In genomic region chr16:74998481-74999207, GRCh38 we compare ENCODE assay signal across 8 cellular contexts. TPM values are rescaled to one million over a fixed set of nuclear protein-coding genes. Genes with fewer than 3 reads are reported as not detected.
DNase-seq lines count a peak whose midpoint lies in the region; ATAC-seq and TF ChIP-seq lines count a peak whose summit lies in the region.

Gene ZNRF1 (plus strand): TSS chr16:74999024. CDS start chr16:74999672, 648 bp downstream.

- H3K9me3 Mint-ChIP-seq in activated T-helper 17 cell treated with anti-CD3 and anti-CD28 coated beads, Interleukin-2, amount 50 U/mL, for 72 hours: no peaks in the 10 kb centered on the region
- H3K9me3 Mint-ChIP-seq in nephron: no peaks in the 10 kb centered on the region
- H3K9me3 Mint-ChIP-seq in stimulated activated naive CD8-positive, alpha-beta T cell treated with anti-CD3 and anti-CD28 coated beads, Interleukin-15, Interleukin-2, amounts not matched to agents 100 ng/mL and 50 ng/mL, for 24 hours: no peaks in the 10 kb centered on the region

- H3K27ac Mint-ChIP-seq in activated T-helper 17 cell treated with anti-CD3 and anti-CD28 coated beads, Interleukin-2, amount 50 U/mL, for 72 hours: peak within 1 kb of the TSS; percentile 84
- peak within 1 kb of the TSS; percentile 89 to 95 (median 91) for H3K27ac Mint-ChIP-seq in nephron
- H3K27ac Mint-ChIP-seq in stimulated activated naive CD8-positive, alpha-beta T cell treated with anti-CD3 and anti-CD28 coated beads, Interleukin-15, Interleukin-2, amounts not matched to agents 100 ng/mL and 50 ng/mL, for 24 hours: peak within 1 kb of the TSS; percentile 72

- peak; percentile 61 for ATAC-seq in GM21360 (IDR thresholded peaks at IDR 0.05; ENCODE audit: unreplicated experiment)
- ATAC-seq in activated T-helper 17 cell treated with anti-CD3 and anti-CD28 coated beads, Interleukin-2, amount 50 U/mL, for 72 hours (replicated peaks): peak; percentile 75

- DNase-seq in DMS 273 (lab: John Stamatoyannopoulos, UW; ENCODE audit: unreplicated experiment) (peak; percentile 91), HUDEP-2 (lab: John Stamatoyannopoulos, UW; ENCODE audit: unreplicated experiment in 76 of 76) (peak in 73 of 76 experiments; percentile 43 to 93 (median 79)), RPMI7951 (ENCODE audit: low read depth) (peak; percentile 75), fibroblast of pulmonary artery (ENCODE audit: low read depth) (peak; percentile 82)

- H3K4me1 Mint-ChIP-seq in activated T-helper 17 cell treated with anti-CD3 and anti-CD28 coated beads, Interleukin-2, amount 50 U/mL, for 72 hours: peaks cover 28% of the 10 kb centered on the region
- H3K4me1 Mint-ChIP-seq in nephron: peaks cover 36% of the 10 kb centered on the region
- H3K4me1 Mint-ChIP-seq in stimulated activated naive CD8-positive, alpha-beta T cell treated with anti-CD3 and anti-CD28 coated beads, Interleukin-15, Interleukin-2, amounts not matched to agents 100 ng/mL and 50 ng/mL, for 24 hours (ENCODE audit: low read depth): peaks cover 25% of the 10 kb centered on the region

- H3K4me3 Mint-ChIP-seq in activated T-helper 17 cell treated with anti-CD3 and anti-CD28 coated beads, Interleukin-2, amount 50 U/mL, for 72 hours: peak within 1 kb of the TSS; percentile 95
- H3K4me3 Mint-ChIP-seq in nephron: peak within 1 kb of the TSS; percentile 92 to 98 (median 95)
- H3K4me3 Mint-ChIP-seq in stimulated activated naive CD8-positive, alpha-beta T cell treated with anti-CD3 and anti-CD28 coated beads, Interleukin-15, Interleukin-2, amounts not matched to agents 100 ng/mL and 50 ng/mL, for 24 hours: peak within 1 kb of the TSS; percentile 84

- H3K36me3 Mint-ChIP-seq in activated T-helper 17 cell treated with anti-CD3 and anti-CD28 coated beads, Interleukin-2, amount 50 U/mL, for 72 hours (ENCODE audit: low read depth): peaks cover 43% of the 10 kb centered on the region
- H3K36me3 Mint-ChIP-seq in nephron (ENCODE audit: low read depth): peaks cover 5% of the 10 kb centered on the region
- H3K36me3 Mint-ChIP-seq in stimulated activated naive CD8-positive, alpha-beta T cell treated with anti-CD3 and anti-CD28 coated beads, Interleukin-15, Interleukin-2, amounts not matched to agents 100 ng/mL and 50 ng/mL, for 24 hours (ENCODE audit: low read depth): no peaks in the 10 kb centered on the region

- peak within 1 kb of the TSS; percentile 70 for H3K4me3 ChIP-seq in fibroblast of pulmonary artery (replicated peaks; ENCODE audit: low read depth, low read length)

- TF ChIP-seq CTCF in fibroblast of pulmonary artery (IDR thresholded peaks at IDR 0.05; ENCODE audit: low read length, missing control alignments) (peak; percentile 70), nephron (IDR thresholded peaks at IDR 0.05; ENCODE audit: unreplicated experiment in 3 of 3) (peak; percentile 58 to 69 (median 63))

- no peaks in the 10 kb centered on the region for H3K27me3 Mint-ChIP-seq in activated T-helper 17 cell treated with anti-CD3 and anti-CD28 coated beads, Interleukin-2, amount 50 U/mL, for 72 hours
- no peaks in the 10 kb centered on the region for H3K27me3 Mint-ChIP-seq in nephron (ENCODE audit: low read depth)
- peaks cover 41% of the 10 kb centered on the region for H3K27me3 Mint-ChIP-seq in stimulated activated naive CD8-positive, alpha-beta T cell treated with anti-CD3 and anti-CD28 coated beads, Interleukin-15, Interleukin-2, amounts not matched to agents 100 ng/mL and 50 ng/mL, for 24 hours

RNA-seq across cellular contexts. Expression of gene ZNRF1, which starts in this region (rescaled TPM):
- total RNA-seq in RPMI7951 (2014; rRNA removed; shearing (Covaris generic)): 11.4 and 12.0 TPM in 2 replicates
- 10 to 100 TPM; 58.2 to 88.4 TPM for total RNA-seq in activated T-helper 17 cell treated with anti-CD3 and anti-CD28 coated beads, Interleukin-2, amount 50 U/mL, for 72 hours

Comparison
In these comparisons a context has a peak if more than half of its experiments do, and no peak if none do; other contexts are left out.
1. Peak in every context shown above with its lines: DNase-seq, ATAC-seq and H3K4me3 ChIP-seq.